8 cellular contexts compared by ENCODE assay signal in the genomic region with DNA sequence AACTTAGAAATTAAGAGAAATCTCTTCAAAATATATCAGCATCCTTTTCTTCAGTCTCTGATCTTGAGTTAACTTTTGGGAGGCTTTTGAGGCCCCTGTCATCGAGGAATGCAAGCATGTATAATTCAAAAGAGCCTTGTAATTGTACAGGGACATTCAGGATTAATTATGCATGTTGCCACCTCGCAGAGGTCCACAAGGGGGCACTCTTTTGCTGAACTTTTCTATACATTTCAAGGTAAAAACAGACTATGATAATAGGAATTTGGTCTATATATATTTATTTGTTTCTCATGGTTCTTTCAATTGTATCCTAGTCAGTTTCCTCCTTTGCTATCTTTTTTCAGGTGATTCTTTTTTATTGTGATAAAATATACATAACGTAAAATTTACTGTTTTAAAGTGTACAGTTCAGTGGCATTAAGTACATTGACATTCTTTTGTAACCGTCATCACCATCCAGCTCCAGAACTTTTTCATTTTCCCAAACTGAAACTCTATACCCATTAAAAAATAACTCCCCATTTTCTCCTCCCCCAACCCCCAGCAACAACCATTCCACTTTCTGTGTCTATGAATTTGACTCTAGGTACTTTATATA. TPM values are rescaled to one million over a fixed set of nuclear protein-coding genes. Genes with fewer than 3 reads are reported as not detected.
A peak's percentile ranks its signal among the peaks of the same experiment; 100 is the strongest.
DNase-seq lines count a peak whose midpoint lies in the region; ATAC-seq and TF ChIP-seq lines count a peak whose summit lies in the region.

No MANE protein-coding gene starts in this region.

- DNase-seq in COR-L47 (lab: John Stamatoyannopoulos, UW) (peak; percentile 47), HFFc6 (peak; percentile 0), NOMO-1 (lab: John Stamatoyannopoulos, UW; ENCODE audit: unreplicated experiment in 2 of 2) (peak; percentile 38 to 68), glutamatergic neuron (peak; percentile 64), pulmonary artery endothelial cell (ENCODE audit: low read depth, low spot score) (peak; percentile 7), midbrain (lab: John Stamatoyannopoulos, UW) (no peak)
- DNase-seq in activated T-cell treated with anti-CD3 and anti-CD28 coated beads, Interleukin-2, amount 50 U/mL, for 4 hours, result peak; percentile 22

- H3K36me3 Mint-ChIP-seq in HFFc6 (ENCODE audit: low read depth), result no peaks in the 10 kb centered on the region
- H3K36me3 Mint-ChIP-seq in activated T-cell treated with anti-CD3 and anti-CD28 coated beads, Interleukin-2, amount 50 U/mL, for 4 hours (ENCODE audit: insufficient read depth), result no peaks in the 10 kb centered on the region
- H3K36me3 Mint-ChIP-seq in glutamatergic neuron (ENCODE audit: unreplicated experiment), result no peaks in the 10 kb centered on the region

- TF ChIP-seq CTCF in HFFc6 (IDR thresholded peaks at IDR 0.05) (peak; percentile 91), glutamatergic neuron (IDR thresholded peaks at IDR 0.05; ENCODE audit: partially characterized antibody, unreplicated experiment) (peak; percentile 87)

- ATAC-seq in activated T-cell treated with anti-CD3 and anti-CD28 coated beads, Interleukin-2, amount 50 U/mL, for 4 hours, result peak in 1 of 2 donors; percentile 57
- no peak for ATAC-seq in GM18909 (IDR thresholded peaks at IDR 0.05; ENCODE audit: poor library complexity, unreplicated experiment)

- H3K4me1 Mint-ChIP-seq in HFFc6 (ENCODE audit: low read depth) (no peaks in the 10 kb centered on the region), glutamatergic neuron (ENCODE audit: low read depth, unreplicated experiment) (peaks cover 12% of the 10 kb centered on the region)
- H3K4me1 Mint-ChIP-seq in activated T-cell treated with anti-CD3 and anti-CD28 coated beads, Interleukin-2, amount 50 U/mL, for 4 hours (ENCODE audit: low read depth), result peaks cover 1% of the 10 kb centered on the region

- H3K27me3 Mint-ChIP-seq in HFFc6 (ENCODE audit: insufficient read depth) (peaks cover 1% of the 10 kb centered on the region; the same call in 1 of the 2 replicates), glutamatergic neuron (ENCODE audit: unreplicated experiment) (no peaks in the 10 kb centered on the region)
- peaks cover 6% of the 10 kb centered on the region for H3K27me3 Mint-ChIP-seq in activated T-cell treated with anti-CD3 and anti-CD28 coated beads, Interleukin-2, amount 50 U/mL, for 4 hours (ENCODE audit: low read depth)

- H3K4me3 Mint-ChIP-seq in HFFc6 (no peak overlapping the region), glutamatergic neuron (ENCODE audit: unreplicated experiment) (no peak overlapping the region)
- no peak overlapping the region for H3K4me3 Mint-ChIP-seq in activated T-cell treated with anti-CD3 and anti-CD28 coated beads, Interleukin-2, amount 50 U/mL, for 4 hours

- H3K27ac Mint-ChIP-seq in HFFc6, result no peak overlapping the region
- no peak overlapping the region for H3K27ac Mint-ChIP-seq in glutamatergic neuron (ENCODE audit: unreplicated experiment)

- H3K9me3 Mint-ChIP-seq in HFFc6 (no peaks in the 10 kb centered on the region), glutamatergic neuron (ENCODE audit: unreplicated experiment) (peaks cover 1% of the 10 kb centered on the region)
- no peaks in the 10 kb centered on the region for H3K9me3 Mint-ChIP-seq in activated T-cell treated with anti-CD3 and anti-CD28 coated beads, Interleukin-2, amount 50 U/mL, for 4 hours

RNA-seq across cellular contexts. Expression of gene SLC2A13, which starts 47.0 kb away (rescaled TPM):
- 1 to 10 TPM; 2.3 to 3.3 (median 2.9) TPM for total RNA-seq in HFFc6 (2021; fragmentation: NEBNext Ultra II Directional; extraction: Animal tissue kit (Norgen Biotek cat#: 25700))
- 1 to 10 TPM; 2.4 to 3.6 (median 3.2) TPM for total RNA-seq in activated T-cell treated with anti-CD3 and anti-CD28 coated beads, Interleukin-2, amount 50 U/mL, for 4 hours
- total RNA-seq in glutamatergic neuron (ENCODE audit: unreplicated experiment), result 5.2 TPM
- total RNA-seq in pulmonary artery endothelial cell, result 3.4 and 6.3 TPM in 2 replicates
